In genomic region chr3:185824467-185825378, GRCh38 we compare ENCODE assay signal across 8 cellular contexts. TPM values are rescaled to one million over a fixed set of nuclear protein-coding genes. Genes with fewer than 3 reads are reported as not detected.
DNase-seq lines count a peak whose midpoint lies in the region; ATAC-seq and TF ChIP-seq lines count a peak whose summit lies in the region.

IGF2BP2 (minus strand) TSS chr3:185825042; CDS start chr3:185824960, 82 bp downstream.

- no peak within 1 kb of the TSS for H3K9ac ChIP-seq in muscle layer of colon (ENCODE audit: low read length)
- peak within 1 kb of the TSS in 1 of 2 donors; percentile 38 for H3K9ac ChIP-seq in stomach smooth muscle (ENCODE audit: low read length in 2 of 2)

- peak within 1 kb of the TSS; percentile 23 for H3K27ac ChIP-seq in muscle layer of colon (ENCODE audit: low read depth, low read length)
- H3K27ac ChIP-seq in stomach smooth muscle (ENCODE audit: low read length), result no peak within 1 kb of the TSS

- peaks cover 42% of the 10 kb centered on the region for H3K4me1 Mint-ChIP-seq in HFFc6 (ENCODE audit: low read depth)

- H3K27me3 ChIP-seq in GM06990 (replicated peaks; ENCODE audit: control insufficient read depth, insufficient read depth, low read length) (no peaks in the 10 kb centered on the region; the same call in 1 of the 2 replicates), muscle layer of colon (ENCODE audit: control insufficient read depth in 1 of 2, insufficient read depth in 2 of 2, low read length in 2 of 2) (peaks cover 40 to 64% of the 10 kb centered on the region in 2 donors), stomach smooth muscle (ENCODE audit: control insufficient read depth in 1 of 2, insufficient read depth in 2 of 2, low read length in 2 of 2) (peaks cover 20 to 60% of the 10 kb centered on the region in 2 donors)

- ATAC-seq in HG02884 (IDR thresholded peaks at IDR 0.05; ENCODE audit: unreplicated experiment), result no peak

- H3K36me3 Mint-ChIP-seq in HFFc6 (ENCODE audit: low read depth), result peaks cover 25% of the 10 kb centered on the region

- no peaks in the 10 kb centered on the region for H3K9me3 Mint-ChIP-seq in HFFc6

- H3K36me3 ChIP-seq in GM06990 (ENCODE audit: control insufficient read depth, insufficient read depth, low read length), result no peaks in the 10 kb centered on the region
- H3K36me3 ChIP-seq in muscle layer of colon (ENCODE audit: insufficient read depth, low read length), result no peaks in the 10 kb centered on the region
- H3K36me3 ChIP-seq in stomach smooth muscle (ENCODE audit: control insufficient read depth in 2 of 2, insufficient read depth in 2 of 2, low read length in 2 of 2), result no peaks in the 10 kb centered on the region

- peak; percentile 54 for TF ChIP-seq POLR2A in erythroblast (IDR thresholded peaks at IDR 0.05; ENCODE audit: low read length)

- H3K27ac Mint-ChIP-seq in HFFc6, result peak within 1 kb of the TSS; percentile 96

- peak; percentile 63 for DNase-seq in GM06990 (ENCODE audit: extremely low read depth, insufficient read length)
- peak; percentile 80 for DNase-seq in HFFc6
- peak; percentile 48 for DNase-seq in NCI-H510A treated with DMSO at 0.1 percent for 48 hours (lab: John Stamatoyannopoulos, UW)
- DNase-seq in activated CD8-positive, alpha-beta memory T cell treated with anti-CD3 and anti-CD28 coated beads, Interleukin-2, amount 50 U/mL, for 48 hours, result peak; percentile 75
- peak; percentile 87 to 93 for DNase-seq in erythroblast (lab: John Stamatoyannopoulos, UW)

- TF ChIP-seq CTCF in GM06990 (IDR thresholded peaks at IDR 0.05; ENCODE audit: insufficient read depth, low read length, poor library complexity, severe bottlenecking), result no peak
- peak; percentile 27; the same call in 1 of the 2 replicates for TF ChIP-seq CTCF in HFFc6 (IDR thresholded peaks at IDR 0.05)

- H3K27me3 Mint-ChIP-seq in HFFc6 (ENCODE audit: insufficient read depth), result no peaks in the 10 kb centered on the region

- H3K4me1 ChIP-seq in muscle layer of colon (ENCODE audit: insufficient read depth, low read length) (peaks cover 7% of the 10 kb centered on the region), stomach smooth muscle (ENCODE audit: control insufficient read depth, insufficient read depth, low read length) (peaks cover 25% of the 10 kb centered on the region)

- H3K4me3 ChIP-seq in GM06990 (replicated peaks; ENCODE audit: low read depth, low read length) (peak within 1 kb of the TSS; percentile 48), muscle layer of colon (ENCODE audit: low read depth in 1 of 2, low read length in 2 of 2) (peak within 1 kb of the TSS; percentile 52 to 56), stomach smooth muscle (ENCODE audit: low read length in 2 of 2) (peak within 1 kb of the TSS; percentile 43 to 76)

- H3K9me3 ChIP-seq in muscle layer of colon (ENCODE audit: low read length), result no peaks in the 10 kb centered on the region
- no peaks in the 10 kb centered on the region for H3K9me3 ChIP-seq in stomach smooth muscle (ENCODE audit: control insufficient read depth in 2 of 2, low read length in 2 of 2)

- H3K4me3 Mint-ChIP-seq in HFFc6, result peak within 1 kb of the TSS; percentile 95

RNA-seq across cellular contexts. Expression of gene IGF2BP2, which starts in this region (rescaled TPM):
- total RNA-seq in HFFc6 (2021; fragmentation: NEBNext Ultra II Directional; extraction: Animal tissue kit (Norgen Biotek cat#: 25700)), result 100 to 1,000 TPM in 3 of 6 experiments, 10 to 100 TPM in 3; 97.2 to 111 (median 100.0) TPM
